ENCODE assay signal across 1 cellular context in the genomic region with DNA sequence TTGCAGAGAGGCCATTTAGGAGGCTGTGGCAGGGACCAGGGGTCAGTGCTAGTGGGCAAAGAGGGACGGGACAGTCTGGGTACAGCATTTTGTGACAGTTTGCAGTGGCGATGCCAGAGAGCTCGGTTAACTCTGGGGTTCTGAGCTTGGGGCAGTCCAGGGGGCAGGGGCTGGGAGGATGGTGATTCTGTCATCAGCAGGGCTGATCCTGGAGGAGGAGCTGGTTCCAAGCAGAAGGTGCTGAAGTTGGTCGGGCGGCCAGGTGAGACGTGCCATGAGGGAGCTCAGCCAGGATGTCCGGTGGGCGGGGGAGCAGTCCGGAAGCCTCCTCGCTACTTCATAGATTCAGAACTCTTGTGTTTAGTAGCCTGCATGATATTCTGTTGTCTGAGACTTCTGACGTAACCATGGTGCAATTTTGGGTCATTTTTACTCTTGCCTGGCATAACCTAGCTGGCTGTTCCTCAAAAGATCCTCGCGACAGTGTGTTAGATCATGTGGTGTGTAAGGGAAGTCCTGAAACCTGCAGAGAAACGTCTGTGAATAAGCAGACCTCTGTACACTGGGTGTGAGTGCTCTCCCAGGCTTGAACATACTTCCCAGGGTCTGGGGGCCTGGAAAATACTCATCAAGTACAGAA.
TF ChIP-seq lines count a peak whose summit lies in the region.

No MANE protein-coding gene starts in this region.

TF ChIP-seq in WTC11, 78 proteins besides CTCF, POLR2A, EP300 and RAD21 (continued from another document):
- TF ChIP-seq E2F5 (CRISPR knock-in tag; IDR thresholded peaks at IDR 0.05) (no peak), E2F1 (CRISPR knock-in tag; IDR thresholded peaks at IDR 0.05) (no peak), JAZF1 (CRISPR knock-in tag; IDR thresholded peaks at IDR 0.05) (no peak), TP53 (CRISPR knock-in tag; IDR thresholded peaks at IDR 0.05) (no peak), CREB1 (CRISPR knock-in tag; IDR thresholded peaks at IDR 0.05) (no peak), JUN (CRISPR knock-in tag; IDR thresholded peaks at IDR 0.05) (no peak), MYBL2 (CRISPR knock-in tag; IDR thresholded peaks at IDR 0.05) (no peak), FOXK1 (CRISPR knock-in tag; IDR thresholded peaks at IDR 0.05) (no peak), NFATC4 (CRISPR knock-in tag; IDR thresholded peaks at IDR 0.05) (no peak)
- TF ChIP-seq, protein P1, sequence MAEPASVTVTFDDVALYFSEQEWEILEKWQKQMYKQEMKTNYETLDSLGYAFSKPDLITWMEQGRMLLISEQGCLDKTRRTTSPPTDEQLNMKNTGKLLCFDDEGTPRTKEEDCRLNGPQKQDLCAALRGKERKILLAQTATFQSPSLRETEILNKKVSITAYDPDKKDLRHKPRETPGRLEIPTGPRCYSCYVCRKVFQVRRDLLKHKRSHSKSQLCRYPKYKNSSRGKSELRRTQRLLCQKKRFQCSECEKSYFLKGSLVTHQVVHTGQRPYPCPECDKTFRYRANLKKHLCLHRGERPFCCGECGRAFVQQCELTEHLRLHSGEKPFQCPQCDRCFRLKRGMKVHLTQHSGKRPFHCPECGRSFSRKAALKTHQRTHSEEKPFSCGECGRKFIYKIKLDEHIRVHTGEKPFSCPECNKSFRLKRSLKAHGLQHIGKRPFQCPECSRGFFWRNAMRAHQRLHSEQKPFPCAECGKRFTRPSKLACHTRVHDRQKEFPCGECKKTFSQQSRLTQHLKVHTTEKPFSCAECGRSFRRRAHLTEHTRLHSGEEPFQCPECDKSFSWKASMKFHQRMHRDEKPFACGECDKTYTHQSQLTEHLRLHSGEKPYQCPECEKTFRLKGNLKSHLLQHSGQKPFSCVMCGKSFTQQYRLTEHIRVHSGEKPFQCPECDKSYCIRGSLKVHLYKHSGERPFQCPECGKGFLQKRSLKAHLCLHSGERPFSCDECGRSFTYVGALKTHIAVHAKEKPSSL (CRISPR knock-in tag; conservative IDR thresholded peaks at IDR 0.05) = no peak
- TF ChIP-seq, protein P2, sequence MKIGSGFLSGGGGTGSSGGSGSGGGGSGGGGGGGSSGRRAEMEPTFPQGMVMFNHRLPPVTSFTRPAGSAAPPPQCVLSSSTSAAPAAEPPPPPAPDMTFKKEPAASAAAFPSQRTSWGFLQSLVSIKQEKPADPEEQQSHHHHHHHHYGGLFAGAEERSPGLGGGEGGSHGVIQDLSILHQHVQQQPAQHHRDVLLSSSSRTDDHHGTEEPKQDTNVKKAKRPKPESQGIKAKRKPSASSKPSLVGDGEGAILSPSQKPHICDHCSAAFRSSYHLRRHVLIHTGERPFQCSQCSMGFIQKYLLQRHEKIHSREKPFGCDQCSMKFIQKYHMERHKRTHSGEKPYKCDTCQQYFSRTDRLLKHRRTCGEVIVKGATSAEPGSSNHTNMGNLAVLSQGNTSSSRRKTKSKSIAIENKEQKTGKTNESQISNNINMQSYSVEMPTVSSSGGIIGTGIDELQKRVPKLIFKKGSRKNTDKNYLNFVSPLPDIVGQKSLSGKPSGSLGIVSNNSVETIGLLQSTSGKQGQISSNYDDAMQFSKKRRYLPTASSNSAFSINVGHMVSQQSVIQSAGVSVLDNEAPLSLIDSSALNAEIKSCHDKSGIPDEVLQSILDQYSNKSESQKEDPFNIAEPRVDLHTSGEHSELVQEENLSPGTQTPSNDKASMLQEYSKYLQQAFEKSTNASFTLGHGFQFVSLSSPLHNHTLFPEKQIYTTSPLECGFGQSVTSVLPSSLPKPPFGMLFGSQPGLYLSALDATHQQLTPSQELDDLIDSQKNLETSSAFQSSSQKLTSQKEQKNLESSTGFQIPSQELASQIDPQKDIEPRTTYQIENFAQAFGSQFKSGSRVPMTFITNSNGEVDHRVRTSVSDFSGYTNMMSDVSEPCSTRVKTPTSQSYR (CRISPR knock-in tag; IDR thresholded peaks at IDR 0.05) = no peak
